In genomic region chr1:82330330-82330729, GRCh38 we compare ENCODE assay signal across 21 cellular contexts.
"Had no signal": no experiment of that assay in that cellular context is flagged by ENCODE, and none has a peak within 500 bp of the region (broad histone marks: within the 10 kb centered on the region; RNA-seq: fewer than 3 reads in every experiment).

No MANE protein-coding gene starts in this region.

- ATAC-seq: activated CD8-positive, alpha-beta T cell treated with anti-CD3 and anti-CD28 coated beads for 36 hours; T-cell had no signal

- H3K27ac ChIP-seq: breast epithelium, SK-N-MC, VCaP had no signal

- H3K36me3 Mint-ChIP-seq: activated naive CD4-positive, alpha-beta T cell treated with anti-CD3 and anti-CD28 coated beads, Interleukin-2, amount 50 U/mL, for 24 hours; T-cell had no signal

- H3K4me3 ChIP-seq: breast epithelium, MG63, SK-N-MC had no signal

- H3K4me3 Mint-ChIP-seq: activated CD8-positive, alpha-beta T cell treated with anti-CD3 and anti-CD28 coated beads for 36 hours; activated naive CD4-positive, alpha-beta T cell treated with anti-CD3 and anti-CD28 coated beads, Interleukin-2, amount 50 U/mL, for 24 hours; T-cell had no signal

- H3K9me3 ChIP-seq: MG63 had no signal

- H3K9me3 Mint-ChIP-seq: activated naive CD4-positive, alpha-beta T cell treated with anti-CD3 and anti-CD28 coated beads, Interleukin-2, amount 50 U/mL, for 24 hours had no signal

- H3K36me3 ChIP-seq: breast epithelium, MG63 had no signal

- H3K27ac Mint-ChIP-seq: activated CD8-positive, alpha-beta T cell treated with anti-CD3 and anti-CD28 coated beads for 36 hours; T-cell had no signal

- DNase-seq: activated CD4-positive, alpha-beta T cell treated with anti-CD3 and anti-CD28 coated beads for 4 hours; activated CD8-positive, alpha-beta memory T cell treated with anti-CD3 and anti-CD28 coated beads, Interleukin-2, amount 50 U/mL, for 48 hours; activated CD8-positive, alpha-beta T cell treated with anti-CD3 and anti-CD28 coated beads for 36 hours; activated T-cell treated with anti-CD3 and anti-CD28 coated beads, Interleukin-2, amount 50 U/mL, for 1 hour; aorta; MG63; MV-4-11; NCI-H1092 treated with DMSO at 0.1 percent for 48 hours; NCI-H1417 treated with DMSO at 0.1 percent for 48 hours; NCI-H1694; NCI-H2029; NCI-H2107; NCI-H2171 treated with DMSO at 0.1 percent for 48 hours; NCI-H226; NCI-H526; NCI-H774; T-cell had no signal

- H3K27me3 Mint-ChIP-seq: activated CD8-positive, alpha-beta T cell treated with anti-CD3 and anti-CD28 coated beads for 36 hours; activated naive CD4-positive, alpha-beta T cell treated with anti-CD3 and anti-CD28 coated beads, Interleukin-2, amount 50 U/mL, for 24 hours; T-cell had no signal

- H3K4me1 ChIP-seq: breast epithelium had no signal

- H3K4me1 Mint-ChIP-seq: activated naive CD4-positive, alpha-beta T cell treated with anti-CD3 and anti-CD28 coated beads, Interleukin-2, amount 50 U/mL, for 24 hours; T-cell had no signal

- H3K27me3 ChIP-seq: breast epithelium, MG63 had no signal
